8 cellular contexts compared by ENCODE assay signal in the genomic region with DNA sequence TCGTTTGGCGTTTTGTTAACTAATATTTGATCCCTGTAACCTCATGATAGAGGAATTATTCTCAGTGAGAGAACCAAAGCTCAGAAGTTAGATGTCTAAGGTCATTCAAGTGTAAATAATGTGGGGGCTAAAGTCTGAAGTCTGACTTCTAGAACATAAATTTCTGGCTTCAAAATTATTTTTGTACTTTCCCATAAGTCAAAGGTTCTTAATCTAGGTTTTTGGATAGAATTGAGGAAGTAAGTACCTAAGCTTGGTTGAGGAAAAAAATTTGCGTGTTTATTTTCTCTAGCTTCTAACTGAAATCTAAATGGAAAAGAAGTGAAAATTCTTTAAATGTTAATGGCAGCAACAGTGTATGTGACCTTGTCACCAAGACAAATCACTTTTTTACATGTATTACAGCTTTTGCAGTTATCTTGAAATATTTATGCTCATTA. TPM values are rescaled to one million over a fixed set of nuclear protein-coding genes. Genes with fewer than 3 reads are reported as not detected.
DNase-seq lines count a peak whose midpoint lies in the region; ATAC-seq and TF ChIP-seq lines count a peak whose summit lies in the region.

No MANE protein-coding gene starts in this region.

- ATAC-seq in activated naive CD4-positive, alpha-beta T cell treated with anti-CD3 and anti-CD28 coated beads, Interleukin-2, amount 50 U/mL, for 72 hours = no peak
- no peak for ATAC-seq in activated T-helper 17 cell treated with anti-CD3 and anti-CD28 coated beads, Interleukin-2, amount 50 U/mL, for 72 hours (replicated peaks)
- no peak for ATAC-seq in HG03159 (IDR thresholded peaks at IDR 0.05; ENCODE audit: unreplicated experiment)

- H3K27ac Mint-ChIP-seq in activated naive CD4-positive, alpha-beta T cell treated with anti-CD3 and anti-CD28 coated beads, Interleukin-2, amount 10 ng/mL, durations not matched to agents 7 days and 5 days = no peak overlapping the region
- peak overlapping the region in 1 of 2 donors; percentile 97 for H3K27ac Mint-ChIP-seq in activated naive CD4-positive, alpha-beta T cell treated with anti-CD3 and anti-CD28 coated beads, Interleukin-2, amount 50 U/mL, for 72 hours
- H3K27ac Mint-ChIP-seq in activated T-helper 17 cell treated with anti-CD3 and anti-CD28 coated beads, Interleukin-2, amount 50 U/mL, for 72 hours = peak overlapping the region; percentile 98

- no peak for DNase-seq in activated naive CD4-positive, alpha-beta T cell treated with anti-CD3 and anti-CD28 coated beads, Interleukin-2, amount 10 ng/mL, durations not matched to agents 7 days and 5 days
- no peak for DNase-seq in activated naive CD4-positive, alpha-beta T cell treated with anti-CD3 and anti-CD28 coated beads, Interleukin-2, amount 50 U/mL, for 72 hours (ENCODE audit: low spot score in 2 of 2)
- DNase-seq in kidney epithelial cell (ENCODE audit: low read depth) (no peak), tibial nerve (ENCODE audit: low spot score in 2 of 2) (no peak), NCI-H2029 (lab: John Stamatoyannopoulos, UW) (no peak), putamen (ENCODE audit: low spot score) (no peak)

- peaks cover 0 to 30% (median 7%) of the 10 kb centered on the region in 4 donors for H3K4me1 ChIP-seq in tibial nerve

- H3K27me3 ChIP-seq in kidney epithelial cell (ENCODE audit: control insufficient read depth, insufficient read depth, low read length) = no peaks in the 10 kb centered on the region
- H3K27me3 ChIP-seq in tibial nerve = no peaks in the 10 kb centered on the region

- no peaks in the 10 kb centered on the region for H3K9me3 ChIP-seq in tibial nerve

- TF ChIP-seq CTCF in kidney epithelial cell (IDR thresholded peaks at IDR 0.05; ENCODE audit: insufficient read depth, low read length, poor library complexity, severe bottlenecking) = no peak
- no peak for TF ChIP-seq CTCF in tibial nerve (IDR thresholded peaks at IDR 0.05)

- CTCF ChIA-PET in activated naive CD4-positive, alpha-beta T cell treated with anti-CD3 and anti-CD28 coated beads, Interleukin-2, amount 10 ng/mL, durations not matched to agents 7 days and 5 days (lab: Charles Lee) = no interaction called here

- peaks cover 4% of the 10 kb centered on the region for H3K27me3 Mint-ChIP-seq in activated naive CD4-positive, alpha-beta T cell treated with anti-CD3 and anti-CD28 coated beads, Interleukin-2, amount 10 ng/mL, durations not matched to agents 7 days and 5 days
- H3K27me3 Mint-ChIP-seq in activated T-helper 17 cell treated with anti-CD3 and anti-CD28 coated beads, Interleukin-2, amount 50 U/mL, for 72 hours = no peaks in the 10 kb centered on the region

- no peaks in the 10 kb centered on the region for H3K36me3 ChIP-seq in kidney epithelial cell (ENCODE audit: control insufficient read depth, insufficient read depth, low read length)
- no peaks in the 10 kb centered on the region for H3K36me3 ChIP-seq in tibial nerve

- H3K4me3 Mint-ChIP-seq in activated naive CD4-positive, alpha-beta T cell treated with anti-CD3 and anti-CD28 coated beads, Interleukin-2, amount 10 ng/mL, durations not matched to agents 7 days and 5 days = peak overlapping the region; percentile 99
- H3K4me3 Mint-ChIP-seq in activated T-helper 17 cell treated with anti-CD3 and anti-CD28 coated beads, Interleukin-2, amount 50 U/mL, for 72 hours = peak overlapping the region; percentile 98

- no peak for TF ChIP-seq EP300 in tibial nerve (IDR thresholded peaks at IDR 0.05)

- H3K36me3 Mint-ChIP-seq in activated naive CD4-positive, alpha-beta T cell treated with anti-CD3 and anti-CD28 coated beads, Interleukin-2, amount 10 ng/mL, durations not matched to agents 7 days and 5 days = peaks cover 11% of the 10 kb centered on the region
- H3K36me3 Mint-ChIP-seq in activated naive CD4-positive, alpha-beta T cell treated with anti-CD3 and anti-CD28 coated beads, Interleukin-2, amount 50 U/mL, for 72 hours = peaks cover 12 to 33% of the 10 kb centered on the region in 2 donors
- H3K36me3 Mint-ChIP-seq in activated T-helper 17 cell treated with anti-CD3 and anti-CD28 coated beads, Interleukin-2, amount 50 U/mL, for 72 hours (ENCODE audit: low read depth) = peaks cover 31% of the 10 kb centered on the region

- peak overlapping the region; percentile 89 for H3K4me3 ChIP-seq in kidney epithelial cell (ENCODE audit: low read depth, low read length)
- H3K4me3 ChIP-seq in tibial nerve = peak overlapping the region in 2 of 4 donors; percentile 78 to 81

- H3K9me3 Mint-ChIP-seq in activated naive CD4-positive, alpha-beta T cell treated with anti-CD3 and anti-CD28 coated beads, Interleukin-2, amount 10 ng/mL, durations not matched to agents 7 days and 5 days = no peaks in the 10 kb centered on the region
- peaks cover 0 to 5% of the 10 kb centered on the region in 2 donors for H3K9me3 Mint-ChIP-seq in activated naive CD4-positive, alpha-beta T cell treated with anti-CD3 and anti-CD28 coated beads, Interleukin-2, amount 50 U/mL, for 72 hours
- H3K9me3 Mint-ChIP-seq in activated T-helper 17 cell treated with anti-CD3 and anti-CD28 coated beads, Interleukin-2, amount 50 U/mL, for 72 hours = no peaks in the 10 kb centered on the region

- WGBS in tibial nerve, 2 donors = 22 to 23% methylated on average over 3 of the region's 3 CpGs

- peaks cover 38% of the 10 kb centered on the region for H3K4me1 Mint-ChIP-seq in activated naive CD4-positive, alpha-beta T cell treated with anti-CD3 and anti-CD28 coated beads, Interleukin-2, amount 10 ng/mL, durations not matched to agents 7 days and 5 days
- peaks cover 7% of the 10 kb centered on the region for H3K4me1 Mint-ChIP-seq in activated T-helper 17 cell treated with anti-CD3 and anti-CD28 coated beads, Interleukin-2, amount 50 U/mL, for 72 hours

- peak overlapping the region in 3 of 4 donors; percentile 89 to 95 (median 93) for H3K27ac ChIP-seq in tibial nerve

- TF ChIP-seq POLR2A in tibial nerve (IDR thresholded peaks at IDR 0.05) = no peak

RNA-seq across cellular contexts. Expression of a gene that starts 2.3 kb away (rescaled TPM):
- total RNA-seq in activated naive CD4-positive, alpha-beta T cell treated with anti-CD3 and anti-CD28 coated beads, Interleukin-2, amount 50 U/mL, for 72 hours = 10 to 100 TPM; 52.3 to 58.9 TPM
- 10 to 100 TPM; 35.2 to 80.7 TPM for total RNA-seq in activated T-helper 17 cell treated with anti-CD3 and anti-CD28 coated beads, Interleukin-2, amount 50 U/mL, for 72 hours
- 21.9 and 23.5 TPM in 2 replicates for total RNA-seq in kidney epithelial cell
- total RNA-seq in tibial nerve = 10 to 100 TPM; 35.7 to 72.6 (median 43.4) TPM

RNA-seq across cellular contexts. Expression of a gene that starts 6.6 kb away (rescaled TPM):
- total RNA-seq in activated naive CD4-positive, alpha-beta T cell treated with anti-CD3 and anti-CD28 coated beads, Interleukin-2, amount 50 U/mL, for 72 hours = under 1 TPM in 1 of 2 donors, not detected in 1; 0.02 TPM
- not detected for total RNA-seq in activated T-helper 17 cell treated with anti-CD3 and anti-CD28 coated beads, Interleukin-2, amount 50 U/mL, for 72 hours
- total RNA-seq in kidney epithelial cell (not detected in 2 replicates), tibial nerve (not detected)
